8 cellular contexts compared by ENCODE assay signal in the genomic region with DNA sequence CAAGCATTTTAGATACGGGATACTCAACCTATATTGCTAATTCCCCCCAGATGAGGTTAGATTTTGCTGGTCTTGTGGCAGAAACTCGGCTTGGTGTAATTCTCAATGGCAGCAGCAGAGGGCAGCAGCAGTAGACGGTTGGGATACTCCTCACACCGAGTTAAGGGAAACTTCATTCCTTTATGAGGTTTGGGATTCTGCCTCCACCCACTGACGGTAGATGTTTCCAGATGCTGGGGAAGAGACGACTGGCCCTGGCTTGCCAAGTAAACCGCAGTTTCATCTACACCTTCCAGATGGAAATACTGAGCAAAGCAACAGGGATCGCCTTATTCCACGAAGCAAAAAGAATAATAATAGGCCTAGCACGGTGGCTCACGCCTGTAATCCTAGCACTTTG. TPM values are rescaled to one million over a fixed set of nuclear protein-coding genes. Genes with fewer than 3 reads are reported as not detected.
DNase-seq lines count a peak whose midpoint lies in the region; ATAC-seq and TF ChIP-seq lines count a peak whose summit lies in the region.

No MANE protein-coding gene starts in this region.

- peaks cover 31% of the 10 kb centered on the region for H3K4me1 Mint-ChIP-seq in activated T-helper 2 cell treated with anti-CD3 and anti-CD28 coated beads, Interferon-gamma antibody, Interleukin-2, Interleukin-4, amounts not matched to agents 10 μg/mL and 5 μg/mL and 100 μg/mL, durations not matched to agents 14 hours and 24 hours and 36 hours (ENCODE audit: low read depth)

- no peaks in the 10 kb centered on the region for H3F3A ChIP-seq in MM.1S (ENCODE audit: insufficient read depth, low read length)

- H3K4me3 ChIP-seq in MM.1S (ENCODE audit: low read length) (no peak overlapping the region), RWPE2 (ENCODE audit: severe bottlenecking) (no peak overlapping the region), fibroblast of villous mesenchyme (ENCODE audit: low read depth, low read length) (no peak overlapping the region)

- ATAC-seq in RWPE2 (ENCODE audit: low read depth) (peak; percentile 85), GM21367 (IDR thresholded peaks at IDR 0.05; ENCODE audit: unreplicated experiment) (no peak)

- no peaks in the 10 kb centered on the region for H3K9me2 ChIP-seq in MM.1S (replicated peaks; ENCODE audit: insufficient read depth, low read length)

- no peak overlapping the region for H3K27ac ChIP-seq in MM.1S (ENCODE audit: low read length)
- no peak overlapping the region for H3K27ac ChIP-seq in RWPE2 (ENCODE audit: poor library complexity, severe bottlenecking)

- H2AFZ ChIP-seq in MM.1S (ENCODE audit: low read length) = peak overlapping the region; percentile 13; the same call in 1 of the 2 replicates

- TF ChIP-seq CTCF in MM.1S (IDR thresholded peaks at IDR 0.05; ENCODE audit: low read length) (peak; percentile 88), RWPE2 (IDR thresholded peaks at IDR 0.05; ENCODE audit: poor library complexity, severe bottlenecking) (peak; percentile 95), fibroblast of villous mesenchyme (IDR thresholded peaks at IDR 0.05; ENCODE audit: insufficient read depth, low read depth, low read length) (peak; percentile 88)

- H3K27me3 Mint-ChIP-seq in activated T-helper 2 cell treated with anti-CD3 and anti-CD28 coated beads, Interferon-gamma antibody, Interleukin-2, Interleukin-4, amounts not matched to agents 10 μg/mL and 5 μg/mL and 100 μg/mL, durations not matched to agents 14 hours and 24 hours and 36 hours (ENCODE audit: low read depth) = peaks cover 1% of the 10 kb centered on the region

- DNase-seq in ELF-1 (ENCODE audit: low read depth, low spot score) (peak; percentile 90), MM.1S (peak; percentile 53), RWPE2 (ENCODE audit: low spot score) (no peak), fibroblast of villous mesenchyme (ENCODE audit: low read depth) (peak; percentile 94), non-pigmented ciliary epithelial cell (ENCODE audit: low read depth) (peak; percentile 64), superior temporal gyrus (ENCODE audit: extremely low spot score) (peak; percentile 86)
- peak; percentile 63 for DNase-seq in activated T-helper 2 cell treated with anti-CD3 and anti-CD28 coated beads, Interferon-gamma antibody, Interleukin-2, Interleukin-4, amounts not matched to agents 10 μg/mL and 5 μg/mL and 100 μg/mL, durations not matched to agents 14 hours and 24 hours and 36 hours (ENCODE audit: low spot score)

- H3K36me3 ChIP-seq in MM.1S (replicated peaks; ENCODE audit: insufficient read depth, low read length) (no peaks in the 10 kb centered on the region), RWPE2 (ENCODE audit: low read depth) (no peaks in the 10 kb centered on the region)

- H3K9me3 ChIP-seq in MM.1S (replicated peaks; ENCODE audit: insufficient read depth, low read length) (no peaks in the 10 kb centered on the region), RWPE2 (ENCODE audit: severe bottlenecking) (no peaks in the 10 kb centered on the region)

- no peaks in the 10 kb centered on the region for H4K20me1 ChIP-seq in MM.1S (ENCODE audit: insufficient read depth, low read length)

- no peak overlapping the region for H3K9ac ChIP-seq in MM.1S (ENCODE audit: low read length)

- H3K4me3 Mint-ChIP-seq in activated T-helper 2 cell treated with anti-CD3 and anti-CD28 coated beads, Interferon-gamma antibody, Interleukin-2, Interleukin-4, amounts not matched to agents 10 μg/mL and 5 μg/mL and 100 μg/mL, durations not matched to agents 14 hours and 24 hours and 36 hours (ENCODE audit: low read depth) = no peak overlapping the region

- intact Hi-C loops in activated T-helper 2 cell treated with anti-CD3 and anti-CD28 coated beads, Interferon-gamma antibody, Interleukin-2, Interleukin-4, amounts not matched to agents 10 μg/mL and 5 μg/mL and 100 μg/mL, durations not matched to agents 14 hours and 24 hours and 36 hours (cut with micrococcal nuclease) = loop anchor here (2.0 to 5.0 kb wide), 4 partner anchors 150 to 731 kb away; a partner anchor contains a TSS

- H3K27me3 ChIP-seq in MM.1S (replicated peaks; ENCODE audit: insufficient read depth, low read length) (no peaks in the 10 kb centered on the region), RWPE2 (ENCODE audit: insufficient read depth, poor library complexity, severe bottlenecking) (no peaks in the 10 kb centered on the region)

- H3K79me2 ChIP-seq in MM.1S (ENCODE audit: low read length) = no peaks in the 10 kb centered on the region

- no peaks in the 10 kb centered on the region for H3K9me3 Mint-ChIP-seq in activated T-helper 2 cell treated with anti-CD3 and anti-CD28 coated beads, Interferon-gamma antibody, Interleukin-2, Interleukin-4, amounts not matched to agents 10 μg/mL and 5 μg/mL and 100 μg/mL, durations not matched to agents 14 hours and 24 hours and 36 hours

- no peak overlapping the region for H3K27ac Mint-ChIP-seq in activated T-helper 2 cell treated with anti-CD3 and anti-CD28 coated beads, Interferon-gamma antibody, Interleukin-2, Interleukin-4, amounts not matched to agents 10 μg/mL and 5 μg/mL and 100 μg/mL, durations not matched to agents 14 hours and 24 hours and 36 hours

- H3K4me2 ChIP-seq in MM.1S (ENCODE audit: low read depth, low read length) = peak overlapping the region; percentile 26; the same call in 1 of the 2 replicates

- H3K4me1 ChIP-seq in MM.1S (ENCODE audit: low read length) (peaks cover 5% of the 10 kb centered on the region), RWPE2 (ENCODE audit: insufficient read depth, poor library complexity, severe bottlenecking) (no peaks in the 10 kb centered on the region)

- H3K36me3 Mint-ChIP-seq in activated T-helper 2 cell treated with anti-CD3 and anti-CD28 coated beads, Interferon-gamma antibody, Interleukin-2, Interleukin-4, amounts not matched to agents 10 μg/mL and 5 μg/mL and 100 μg/mL, durations not matched to agents 14 hours and 24 hours and 36 hours (ENCODE audit: low read depth) = no peaks in the 10 kb centered on the region

RNA-seq across cellular contexts. Expression of a gene that starts 8.2 kb away (rescaled TPM):
- total RNA-seq in activated T-helper 2 cell treated with anti-CD3 and anti-CD28 coated beads, Interferon-gamma antibody, Interleukin-2, Interleukin-4, amounts not matched to agents 10 μg/mL and 5 μg/mL and 100 μg/mL, durations not matched to agents 14 hours and 24 hours and 36 hours = 22.9 and 23.3 TPM in 2 replicates
- 23.7 and 27.4 TPM in 2 replicates for total RNA-seq in fibroblast of villous mesenchyme
